ENCODE assay signal across 20 cellular contexts in the genomic region with DNA sequence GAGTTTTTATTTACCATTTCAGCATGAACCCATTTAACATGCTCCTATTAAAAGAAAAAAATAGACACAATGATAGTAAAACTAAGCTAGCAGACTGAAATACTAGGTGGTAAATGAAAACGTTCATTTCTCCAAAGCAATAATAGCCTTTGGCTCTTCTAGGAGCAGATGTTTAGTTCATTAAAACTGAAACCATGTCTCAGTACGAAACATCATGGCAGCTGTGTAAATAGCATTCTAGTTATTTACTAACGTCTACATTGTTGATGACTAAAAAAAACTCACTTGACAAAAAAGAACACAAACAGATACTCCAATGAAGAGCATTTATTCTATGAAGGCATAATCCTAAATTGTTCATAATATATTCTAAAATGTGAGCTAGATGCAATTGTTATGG. TPM values are rescaled to one million over a fixed set of nuclear protein-coding genes. Genes with fewer than 3 reads are reported as not detected.
A peak's percentile ranks its signal among the peaks of the same experiment; 100 is the strongest.
DNase-seq lines count a peak whose midpoint lies in the region; ATAC-seq and TF ChIP-seq lines count a peak whose summit lies in the region.
"Had no signal": no experiment of that assay in that cellular context is flagged by ENCODE, and none has a peak within 500 bp of the region (broad histone marks: within the 10 kb centered on the region; RNA-seq: fewer than 3 reads in every experiment).

No MANE protein-coding gene starts in this region.

- H3K4me1 ChIP-seq in tibial artery = no peaks in the 10 kb centered on the region
- H3K4me1 ChIP-seq in mesenchymal stem cell (ENCODE audit: control insufficient read depth, insufficient read depth, low read depth, low read length) = no peaks in the 10 kb centered on the region
- H3K4me1 ChIP-seq: psoas muscle, tibial nerve had no signal

- no peak overlapping the region for H3K4me2 ChIP-seq in mesenchymal stem cell (ENCODE audit: low read length, poor library complexity, severe bottlenecking)
- H3K4me2 ChIP-seq: hepatocyte had no signal

- no peak overlapping the region for H3K4ac ChIP-seq in mesenchymal stem cell (ENCODE audit: low read depth in 1 of 2, low read length in 2 of 2)

- H3K9me3 ChIP-seq in tibial artery (no peaks in the 10 kb centered on the region), mesenchymal stem cell (ENCODE audit: control insufficient read depth, low read length) (no peaks in the 10 kb centered on the region)
- H3K9me3 ChIP-seq: psoas muscle, tibial nerve had no signal

- H3K27ac Mint-ChIP-seq in natural killer cell treated with Interleukin-12 subunit alpha and Interleukin-12 subunit beta and Interleukin-15 and Interleukin-18, amount 100 ng/mL, for 72 hours = no peak overlapping the region
- H3K27ac Mint-ChIP-seq: activated naive CD8-positive, alpha-beta T cell; stimulated activated naive CD8-positive, alpha-beta T cell treated with anti-CD3 and anti-CD28 coated beads, Interleukin-15, Interleukin-2, amounts not matched to agents 100 ng/mL and 50 ng/mL, for 24 hours had no signal

- H3K27me3 ChIP-seq in tibial artery (no peaks in the 10 kb centered on the region), mesenchymal stem cell (ENCODE audit: control insufficient read depth in 1 of 2, insufficient read depth in 1 of 2, low read length in 2 of 2) (no peaks in the 10 kb centered on the region)
- H3K27me3 ChIP-seq: hepatocyte, tibial nerve had no signal

- WGBS in mesenchymal stem cell = 100% methylated on average over 2 of the region's 3 CpGs

- H3K36me3 ChIP-seq in tibial artery (peaks cover 37 to 60% (median 51%) of the 10 kb centered on the region in 3 donors), mesenchymal stem cell (ENCODE audit: control insufficient read depth in 1 of 2, insufficient read depth in 2 of 2, low read depth in 1 of 2, low read length in 2 of 2) (peaks cover 13 to 88% of the 10 kb centered on the region in 2 experiments)

- H3K4me1 Mint-ChIP-seq in natural killer cell treated with Interleukin-12 subunit alpha and Interleukin-12 subunit beta and Interleukin-15 and Interleukin-18, amount 100 ng/mL, for 72 hours (ENCODE audit: low read depth in 2 of 2) = peaks cover 7 to 12% of the 10 kb centered on the region in 2 donors

- peaks cover 10% of the 10 kb centered on the region for H3K36me3 Mint-ChIP-seq in natural killer cell treated with Interleukin-12 subunit alpha and Interleukin-12 subunit beta and Interleukin-15 and Interleukin-18, amount 100 ng/mL, for 72 hours

- no peak overlapping the region for H3K4me3 Mint-ChIP-seq in natural killer cell treated with Interleukin-12 subunit alpha and Interleukin-12 subunit beta and Interleukin-15 and Interleukin-18, amount 100 ng/mL, for 72 hours
- H3K4me3 Mint-ChIP-seq: activated naive CD8-positive, alpha-beta T cell; stimulated activated naive CD8-positive, alpha-beta T cell treated with anti-CD3 and anti-CD28 coated beads, Interleukin-15, Interleukin-2, amounts not matched to agents 100 ng/mL and 50 ng/mL, for 24 hours had no signal

- H3K27ac ChIP-seq in tibial artery (no peak overlapping the region), mesenchymal stem cell (ENCODE audit: low read length, poor library complexity, severe bottlenecking) (no peak overlapping the region)
- H3K27ac ChIP-seq: hepatocyte, psoas muscle, skin epidermis, tibial nerve had no signal

- H3K14ac ChIP-seq in mesenchymal stem cell (ENCODE audit: low read length in 2 of 2) = no peak overlapping the region

- H2AK5ac ChIP-seq in mesenchymal stem cell (ENCODE audit: low read length, severe bottlenecking) = no peak overlapping the region

- no peak overlapping the region for H3K18ac ChIP-seq in mesenchymal stem cell (ENCODE audit: low read depth in 1 of 2, low read length in 2 of 2)

- H3K9me3 Mint-ChIP-seq in natural killer cell treated with Interleukin-12 subunit alpha and Interleukin-12 subunit beta and Interleukin-15 and Interleukin-18, amount 100 ng/mL, for 72 hours = no peaks in the 10 kb centered on the region
- H3K9me3 Mint-ChIP-seq: stimulated activated naive CD8-positive, alpha-beta T cell treated with anti-CD3 and anti-CD28 coated beads, Interleukin-15, Interleukin-2, amounts not matched to agents 100 ng/mL and 50 ng/mL, for 24 hours had no signal

- H3K27me3 Mint-ChIP-seq in natural killer cell treated with Interleukin-12 subunit alpha and Interleukin-12 subunit beta and Interleukin-15 and Interleukin-18, amount 100 ng/mL, for 72 hours = no peaks in the 10 kb centered on the region
- H3K27me3 Mint-ChIP-seq: activated naive CD8-positive, alpha-beta T cell; stimulated activated naive CD8-positive, alpha-beta T cell treated with anti-CD3 and anti-CD28 coated beads, Interleukin-15, Interleukin-2, amounts not matched to agents 100 ng/mL and 50 ng/mL, for 24 hours had no signal

- H2BK12ac ChIP-seq in mesenchymal stem cell (ENCODE audit: low read length in 2 of 2) = no peak overlapping the region

- no peak overlapping the region for H2AFZ ChIP-seq in mesenchymal stem cell (ENCODE audit: low read depth, low read length)
- H2AFZ ChIP-seq: hepatocyte had no signal

- intact Hi-C loops in tibial artery (cut with DNase I; ENCODE audit: low total_unique reads) = no loop called here

- TF ChIP-seq CTCF in tibial artery (IDR thresholded peaks at IDR 0.05) = no peak

- no peak overlapping the region for H3K9ac ChIP-seq in mesenchymal stem cell (ENCODE audit: low read length)

- no peak overlapping the region for H3K23ac ChIP-seq in mesenchymal stem cell (ENCODE audit: low read length in 2 of 2)

- no peak for ATAC-seq in natural killer cell treated with Interleukin-12 subunit alpha and Interleukin-12 subunit beta and Interleukin-15 and Interleukin-18, amount 100 ng/mL, for 72 hours
- ATAC-seq: HCT116, psoas muscle, Right ventricle myocardium inferior had no signal

- peaks cover 12% of the 10 kb centered on the region for H3K79me1 ChIP-seq in mesenchymal stem cell (replicated peaks; ENCODE audit: low read length, poor library complexity, severe bottlenecking)

- H2BK120ac ChIP-seq in mesenchymal stem cell (ENCODE audit: low read depth, low read length) = no peak overlapping the region

- no peak overlapping the region for H2BK5ac ChIP-seq in mesenchymal stem cell (ENCODE audit: low read depth, low read length, poor library complexity, severe bottlenecking)

- no peak overlapping the region for H3K4me3 ChIP-seq in tibial artery
- H3K4me3 ChIP-seq in mesenchymal stem cell (ENCODE audit: insufficient read depth in 1 of 2, low read depth in 1 of 2, low read length in 2 of 2) = no peak overlapping the region
- H3K4me3 ChIP-seq: hepatocyte, psoas muscle, skin epidermis, tibial nerve had no signal

- no peak overlapping the region for H2BK15ac ChIP-seq in mesenchymal stem cell (ENCODE audit: low read depth, poor library complexity, severe bottlenecking)

- no peak overlapping the region for H4K91ac ChIP-seq in mesenchymal stem cell (ENCODE audit: low read length)

- no peak overlapping the region for H4K8ac ChIP-seq in mesenchymal stem cell (ENCODE audit: low read length)

- DNase-seq in LHCN-M2 (ENCODE audit: low read depth) = peak; percentile 59
- DNase-seq in NCI-H1930 (lab: John Stamatoyannopoulos, UW) = peak; percentile 70 to 91
- DNase-seq in NCI-H510A (lab: John Stamatoyannopoulos, UW) = peak; percentile 3
- DNase-seq in natural killer cell treated with Interleukin-12 subunit alpha and Interleukin-12 subunit beta and Interleukin-15 and Interleukin-18, amount 100 ng/mL, for 72 hours (ENCODE audit: low spot score) = no peak
- no peak for DNase-seq in tibial artery
- DNase-seq in mesenchymal stem cell = no peak
- DNase-seq in UCSD-AML1 (lab: John Stamatoyannopoulos, UW; ENCODE audit: unreplicated experiment) = no peak
- DNase-seq: activated CD4-positive, alpha-beta T cell treated with anti-CD3 and anti-CD28 coated beads for 4 hours; foreskin fibroblast; OCI-M1; psoas muscle; stimulated activated CD4-positive, alpha-beta T cell treated with anti-CD3 and anti-CD28 coated beads, Interleukin-2, amount 100 ng/mL, for 48 hours; SW 1271 had no signal

RNA-seq across cellular contexts. Expression of a gene that starts 17.9 kb away (rescaled TPM):
- 127 and 128 TPM in 2 replicates for total RNA-seq in LHCN-M2 (2014; rRNA removed)
- 22.0 TPM for polyA plus RNA-seq in LHCN-M2 (2012)
- 10 to 100 TPM; 67.3 to 83.3 TPM for total RNA-seq in natural killer cell treated with Interleukin-12 subunit alpha and Interleukin-12 subunit beta and Interleukin-15 and Interleukin-18, amount 100 ng/mL, for 72 hours
- 43.9 TPM for polyA plus RNA-seq in mesenchymal stem cell (2013, experiment 1 of 2)
- polyA plus RNA-seq in mesenchymal stem cell (2013, experiment 2 of 2) = 46.0 TPM

RNA-seq across cellular contexts. Expression of a gene that starts 18.1 kb away (rescaled TPM):
- 54.2 and 59.9 TPM in 2 replicates for total RNA-seq in LHCN-M2 (2014; rRNA removed)
- polyA plus RNA-seq in LHCN-M2 (2012) = 51.9 TPM
- total RNA-seq in natural killer cell treated with Interleukin-12 subunit alpha and Interleukin-12 subunit beta and Interleukin-15 and Interleukin-18, amount 100 ng/mL, for 72 hours = 10 to 100 TPM; 50.6 to 55.9 TPM
- 45.8 TPM for polyA plus RNA-seq in mesenchymal stem cell (2013, experiment 1 of 2)
- 51.9 TPM for polyA plus RNA-seq in mesenchymal stem cell (2013, experiment 2 of 2)

RNA-seq across cellular contexts. Expression of a gene that starts 42.6 kb away (rescaled TPM):
- 2.1 and 3.1 TPM in 2 replicates for total RNA-seq in LHCN-M2 (2014; rRNA removed)
- 0.47 TPM for polyA plus RNA-seq in LHCN-M2 (2012)
- total RNA-seq in natural killer cell treated with Interleukin-12 subunit alpha and Interleukin-12 subunit beta and Interleukin-15 and Interleukin-18, amount 100 ng/mL, for 72 hours = under 1 TPM in 1 of 2 donors, not detected in 1; 0.61 TPM
- polyA plus RNA-seq in mesenchymal stem cell (2013, experiment 1 of 2) = 0.37 TPM
- 0.53 TPM for polyA plus RNA-seq in mesenchymal stem cell (2013, experiment 2 of 2)

RNA-seq across cellular contexts. Expression of a gene that starts 46.1 kb away (rescaled TPM):
- total RNA-seq in LHCN-M2 (2014; rRNA removed) = 6.2 and 9.1 TPM in 2 replicates
- 4.6 TPM for polyA plus RNA-seq in LHCN-M2 (2012)
- 10 to 100 TPM; 32.2 to 43.2 TPM for total RNA-seq in natural killer cell treated with Interleukin-12 subunit alpha and Interleukin-12 subunit beta and Interleukin-15 and Interleukin-18, amount 100 ng/mL, for 72 hours
- polyA plus RNA-seq in mesenchymal stem cell (2013, experiment 1 of 2) = 8.7 TPM
- polyA plus RNA-seq in mesenchymal stem cell (2013, experiment 2 of 2) = 9.0 TPM

Comparison
In these comparisons a context has a peak if more than half of its experiments do, and no peak if none do; other contexts are left out.
1. DNase-seq: peak in LHCN-M2 (single experiment), NCI-H1930 (2 of 2) and NCI-H510A (single experiment); none in natural killer cell treated with Interleukin-12 subunit alpha and Interleukin-12 subunit beta and Interleukin-15 and Interleukin-18, amount 100 ng/mL, for 72 hours (single experiment), tibial artery (0 of 2), mesenchymal stem cell (single experiment) and UCSD-AML1 (single experiment).